ENCODE assay signal across 9 cellular contexts in the genomic region with DNA sequence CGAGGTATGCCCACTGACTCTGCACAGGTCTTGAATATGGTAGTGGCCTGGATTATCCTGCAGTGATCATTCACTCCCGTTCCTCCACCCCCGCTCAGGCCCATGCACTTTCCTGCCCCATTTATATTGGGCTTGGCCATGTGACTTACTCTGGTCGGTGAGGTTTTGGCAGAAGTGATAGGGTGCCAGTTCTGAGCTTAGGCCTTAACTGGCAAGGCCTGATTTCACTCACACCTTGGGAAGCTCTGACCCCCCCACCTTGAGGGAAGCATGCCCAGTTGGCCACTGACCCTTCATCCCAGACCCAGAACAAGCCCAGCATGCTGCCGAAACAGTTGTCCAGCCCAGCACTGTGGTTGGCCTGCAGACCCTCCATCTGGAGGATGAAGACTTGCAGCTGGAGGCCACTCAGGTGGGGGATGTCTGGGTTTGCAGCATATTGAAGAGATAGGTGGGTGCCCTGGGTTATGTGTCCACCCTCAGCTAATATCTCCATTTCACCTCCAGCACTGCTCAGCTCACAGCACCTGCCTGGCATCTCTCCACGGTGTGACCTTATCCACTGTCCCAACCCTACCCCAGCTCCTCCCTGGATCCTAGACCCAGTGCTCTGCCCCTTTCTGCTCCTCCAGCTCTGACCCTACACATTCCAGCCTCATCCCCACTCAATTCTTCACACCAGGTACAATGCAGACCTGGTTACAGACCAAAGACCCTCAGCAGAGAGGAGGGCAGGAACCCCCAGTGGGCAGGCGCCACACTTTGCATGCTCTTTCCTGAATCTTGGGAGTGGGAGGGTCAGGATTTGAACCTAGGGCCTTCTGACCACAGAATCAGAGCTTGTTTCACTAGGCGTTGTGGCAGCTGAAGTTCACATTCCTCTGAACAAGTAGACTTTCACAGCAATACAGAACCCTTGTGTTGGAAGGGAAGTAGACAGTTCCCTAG.
DNase-seq lines count a peak whose midpoint lies in the region; ATAC-seq and TF ChIP-seq lines count a peak whose summit lies in the region.
"Had no signal": no experiment of that assay in that cellular context is flagged by ENCODE, and none has a peak within 500 bp of the region (broad histone marks: within the 10 kb centered on the region; RNA-seq: fewer than 3 reads in every experiment).

No MANE protein-coding gene starts in this region.

- H3K79me1 ChIP-seq in IMR-90 (ENCODE audit: low read depth in 1 of 2, low read length in 2 of 2) = no peaks in the 10 kb centered on the region

- H4K8ac ChIP-seq in IMR-90 (ENCODE audit: low read depth in 2 of 2, low read length in 2 of 2) = no peak overlapping the region

- peaks cover 0 to 12% (median 0%) of the 10 kb centered on the region in 5 donors for H3K36me3 Mint-ChIP-seq in naive thymus-derived CD4-positive, alpha-beta T cell

- H2BK20ac ChIP-seq in IMR-90 (ENCODE audit: low read depth, low read length) = no peak overlapping the region

- BruUV-seq in IMR-90 (replicated peaks; lab: Mats Ljungman, UMichigan) = no TSS peak

- H2AK5ac ChIP-seq in IMR-90 (ENCODE audit: low read depth, low read length) = no peak overlapping the region

- no peak overlapping the region for H3K56ac ChIP-seq in IMR-90 (ENCODE audit: extremely low read depth, insufficient read depth, low read length)

- DNase-seq in GM12865 (ENCODE audit: low read depth) (peak; percentile 73), IMR-90 (no peak), NK-92 (lab: John Stamatoyannopoulos, UW; ENCODE audit: unreplicated experiment) (no peak)
- peak; percentile 43 to 53 for DNase-seq in activated T-cell treated with anti-CD3 and anti-CD28 coated beads, Interleukin-2, amount 50 U/mL, for 48 hours
- peak; percentile 14 to 88 (median 70) for DNase-seq in naive thymus-derived CD4-positive, alpha-beta T cell
- DNase-seq: hippocampal formation had no signal

- H4K20me1 ChIP-seq in IMR-90 (ENCODE audit: insufficient read depth, low read length) = no peaks in the 10 kb centered on the region

- H3K9me1 ChIP-seq in IMR-90 (ENCODE audit: insufficient read depth, low read length) = no peaks in the 10 kb centered on the region

- H3K4me3 Mint-ChIP-seq in naive thymus-derived CD4-positive, alpha-beta T cell = peak overlapping the region in 6 of 10 donors; percentile 19 to 73 (median 52)

- no peak overlapping the region for H3K4me3 ChIP-seq in GM12865 (ENCODE audit: low read depth, low read length)
- no peak overlapping the region for H3K4me3 ChIP-seq in IMR-90 (ENCODE audit: insufficient read depth, low read depth, low read length)
- H3K4me3 ChIP-seq in naive thymus-derived CD4-positive, alpha-beta T cell (ENCODE audit: low read length) = no peak overlapping the region

- H4K91ac ChIP-seq in IMR-90 (ENCODE audit: insufficient read depth, low read depth, low read length) = no peak overlapping the region

- H3K4me2 ChIP-seq in IMR-90 (ENCODE audit: low read depth, low read length) = no peak overlapping the region

- peaks cover 0 to 13% (median 0%) of the 10 kb centered on the region in 7 donors for H3K4me1 Mint-ChIP-seq in naive thymus-derived CD4-positive, alpha-beta T cell

- H4K5ac ChIP-seq in IMR-90 (ENCODE audit: low read depth, low read length) = no peak overlapping the region

- peaks cover 0 to 44% (median 2%) of the 10 kb centered on the region in 11 donors for H3K9me3 Mint-ChIP-seq in naive thymus-derived CD4-positive, alpha-beta T cell

- dilution Hi-C loops in IMR-90 (cut with HindIII; ENCODE audit: low sequenced_read_pairs, unreplicated experiment) = no loop called here

- no peak overlapping the region for H3K18ac ChIP-seq in IMR-90 (ENCODE audit: low read depth, low read length)

- TF ChIP-seq RAD21 in IMR-90 (IDR thresholded peaks at IDR 0.05; ENCODE audit: low read length) = no peak

- H3K4me1 ChIP-seq in IMR-90 (ENCODE audit: control insufficient read depth, insufficient read depth, low read length) = no peaks in the 10 kb centered on the region
- H3K4me1 ChIP-seq in naive thymus-derived CD4-positive, alpha-beta T cell (ENCODE audit: control insufficient read depth in 2 of 2, insufficient read depth in 2 of 2, low read length in 2 of 2) = no peaks in the 10 kb centered on the region

- H2BK15ac ChIP-seq in IMR-90 (ENCODE audit: low read depth, low read length) = no peak overlapping the region

- H3K27me3 ChIP-seq in IMR-90 (ENCODE audit: control insufficient read depth, insufficient read depth, low read length) = no peaks in the 10 kb centered on the region
- no peaks in the 10 kb centered on the region for H3K27me3 ChIP-seq in naive thymus-derived CD4-positive, alpha-beta T cell (ENCODE audit: control insufficient read depth in 2 of 2, insufficient read depth in 2 of 2, low read length in 2 of 2)

- H3K4ac ChIP-seq in IMR-90 (ENCODE audit: low read depth, low read length) = no peak overlapping the region

- H2BK120ac ChIP-seq in IMR-90 (ENCODE audit: low read depth, low read length) = no peak overlapping the region

- peak overlapping the region; percentile 22 to 97 (median 83) for H3K27ac Mint-ChIP-seq in naive thymus-derived CD4-positive, alpha-beta T cell

- CTCF ChIA-PET in IMR-90 (lab: Yijun Ruan, JAX) = no interaction called here
- CTCF ChIA-PET in naive thymus-derived CD4-positive, alpha-beta T cell (lab: Charles Lee) = no interaction called here

- no CpG with 5 or more reads among the region's 8 CpGs for WGBS in IMR-90 (ENCODE audit: extremely low coverage in 2 of 2, insufficient read length in 1 of 2), 2 experiments

- no peak overlapping the region for H3K9ac ChIP-seq in IMR-90 (ENCODE audit: low read depth, low read length)

- no peak overlapping the region for H3K14ac ChIP-seq in IMR-90 (replicated peaks; ENCODE audit: low read depth, low read length)

- H3K23ac ChIP-seq in IMR-90 (ENCODE audit: low read depth, low read length) = no peak overlapping the region

- ATAC-seq in IMR-90 (ENCODE audit: low read depth) (no peak), HG03378 (IDR thresholded peaks at IDR 0.05; ENCODE audit: unreplicated experiment) (no peak), GM19455 (IDR thresholded peaks at IDR 0.05; ENCODE audit: unreplicated experiment) (no peak), GM19467 (IDR thresholded peaks at IDR 0.05; ENCODE audit: unreplicated experiment) (no peak)
- ATAC-seq in naive thymus-derived CD4-positive, alpha-beta T cell = peak; percentile 67

- no peak for TF ChIP-seq POLR2A in IMR-90 (IDR thresholded peaks at IDR 0.05; ENCODE audit: low read depth, low read length)

- H2AFZ ChIP-seq in IMR-90 (replicated peaks; ENCODE audit: low read length, poor library complexity) = no peak overlapping the region

- no peak overlapping the region for H2BK5ac ChIP-seq in IMR-90 (ENCODE audit: low read depth, low read length, poor library complexity, severe bottlenecking)

- H3K27me3 Mint-ChIP-seq in naive thymus-derived CD4-positive, alpha-beta T cell = peaks cover 0 to 19% (median 0%) of the 10 kb centered on the region in 5 donors

- TF ChIP-seq CTCF in GM12865 (IDR thresholded peaks at IDR 0.05; ENCODE audit: insufficient read depth, low read depth, low read length, missing control alignments) (no peak), IMR-90 (conservative IDR thresholded peaks at IDR 0.05; ENCODE audit: low read depth, low read length) (no peak)

- intact Hi-C loops in IMR-90 (cut with micrococcal nuclease) = no loop called here
- intact Hi-C loops in naive thymus-derived CD4-positive, alpha-beta T cell (cut with micrococcal nuclease) = loop anchor here in 1 of 2 donors (5.0 to 10.0 kb wide), 4 partner anchors 153 to 686 kb away; no protein-coding TSS in a partner anchor

- peaks cover 26% of the 10 kb centered on the region for H3K9me3 ChIP-seq in IMR-90 (ENCODE audit: control insufficient read depth, insufficient read depth, low read length)
- H3K9me3 ChIP-seq in naive thymus-derived CD4-positive, alpha-beta T cell (ENCODE audit: control insufficient read depth in 2 of 3, low read length in 3 of 3) = no peaks in the 10 kb centered on the region

- in situ Hi-C loops in IMR-90 (cut with MboI; ENCODE audit: low sequenced_read_pairs) = no loop called here

- H3K36me3 ChIP-seq in IMR-90 (ENCODE audit: control insufficient read depth, insufficient read depth, low read length) = no peaks in the 10 kb centered on the region
- H3K36me3 ChIP-seq in naive thymus-derived CD4-positive, alpha-beta T cell (ENCODE audit: control insufficient read depth in 2 of 3, insufficient read depth in 3 of 3, low read length in 3 of 3) = no peaks in the 10 kb centered on the region

- POLR2A ChIA-PET in IMR-90 (lab: Charles Lee; ENCODE audit: unreplicated experiment) = no interaction called here
- POLR2A ChIA-PET in naive thymus-derived CD4-positive, alpha-beta T cell (lab: Charles Lee) = no interaction called here

- H2AK9ac ChIP-seq in IMR-90 (replicated peaks; ENCODE audit: low read depth, low read length, poor library complexity) = peak overlapping the region; percentile 16

- no peak overlapping the region for H3K27ac ChIP-seq in IMR-90 (ENCODE audit: insufficient read depth, low read length)
- no peak overlapping the region for H3K27ac ChIP-seq in naive thymus-derived CD4-positive, alpha-beta T cell (ENCODE audit: low read depth, low read length)

TF ChIP-seq in IMR-90, 13 proteins besides CTCF, POLR2A, EP300 and RAD21 (continues in another document):
- TF ChIP-seq MAFK (IDR thresholded peaks at IDR 0.05; ENCODE audit: low read depth, low read length) (no peak), SMC3 (IDR thresholded peaks at IDR 0.05; ENCODE audit: low read depth, low read length) (no peak), BHLHE40 (IDR thresholded peaks at IDR 0.05; ENCODE audit: low read depth, low read length) (no peak), MXI1 (IDR thresholded peaks at IDR 0.05; ENCODE audit: borderline replicate concordance, low read depth, low read length) (no peak), NFE2L2 (IDR thresholded peaks at IDR 0.05; ENCODE audit: low read depth, low read length) (no peak), RCOR1 (IDR thresholded peaks at IDR 0.05; ENCODE audit: insufficient replicate concordance, low read length) (no peak), RFX5 (IDR thresholded peaks at IDR 0.05; ENCODE audit: low read depth, low read length) (no peak)
- TF ChIP-seq, protein P1, sequence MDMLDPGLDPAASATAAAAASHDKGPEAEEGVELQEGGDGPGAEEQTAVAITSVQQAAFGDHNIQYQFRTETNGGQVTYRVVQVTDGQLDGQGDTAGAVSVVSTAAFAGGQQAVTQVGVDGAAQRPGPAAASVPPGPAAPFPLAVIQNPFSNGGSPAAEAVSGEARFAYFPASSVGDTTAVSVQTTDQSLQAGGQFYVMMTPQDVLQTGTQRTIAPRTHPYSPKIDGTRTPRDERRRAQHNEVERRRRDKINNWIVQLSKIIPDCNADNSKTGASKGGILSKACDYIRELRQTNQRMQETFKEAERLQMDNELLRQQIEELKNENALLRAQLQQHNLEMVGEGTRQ (IDR thresholded peaks at IDR 0.05; ENCODE audit: low read depth, low read length) = no peak

Comparison
In these comparisons a context has a peak if more than half of its experiments do, and no peak if none do; other contexts are left out.
1. DNase-seq: peak in GM12865 (single experiment), activated T-cell treated with anti-CD3 and anti-CD28 coated beads, Interleukin-2, amount 50 U/mL, for 48 hours (2 of 2) and naive thymus-derived CD4-positive, alpha-beta T cell (9 of 9); none in IMR-90 (single experiment) and NK-92 (single experiment).